In genomic region chr9:77488439-77489126, GRCh38 we compare ENCODE assay signal across 2 cellular contexts.
TF ChIP-seq lines count a peak whose summit lies in the region.

No MANE protein-coding gene starts in this region.

TF ChIP-seq in A549, 52 proteins besides CTCF, POLR2A, EP300 and RAD21 (continued from another document):
- TF ChIP-seq HMGXB4 (CRISPR knock-in tag; IDR thresholded peaks at IDR 0.05; ENCODE audit: borderline replicate concordance), result no peak
- TF ChIP-seq HEYL (CRISPR knock-in tag; IDR thresholded peaks at IDR 0.05), result no peak

TF ChIP-seq in H1, 55 proteins besides CTCF, POLR2A, EP300 and RAD21 (continued from another document):
- TF ChIP-seq CHD7 (IDR thresholded peaks at IDR 0.05; ENCODE audit: insufficient replicate concordance, low read length), result no peak
- TF ChIP-seq YY1 (IDR thresholded peaks at IDR 0.05; ENCODE audit: low read depth, low read length), result peak; percentile 60; the same call in 1 of the 2 replicates
- TF ChIP-seq CTBP2 (IDR thresholded peaks at IDR 0.05; ENCODE audit: borderline replicate concordance, insufficient read depth, insufficient read length, low read length), result no peak
- TF ChIP-seq MAFK (IDR thresholded peaks at IDR 0.05; ENCODE audit: low read depth, low read length), result no peak
- peak in 1 of 2 experiments; percentile 41; a peak in 1 of 4 replicates for TF ChIP-seq HDAC2 (IDR thresholded peaks at IDR 0.05; ENCODE audit: borderline replicate concordance in 1 of 2, low read depth in 2 of 2, low read length in 2 of 2)
- no peak for TF ChIP-seq SRF (IDR thresholded peaks at IDR 0.05; ENCODE audit: low read depth, low read length)
- TF ChIP-seq ATF3 (IDR thresholded peaks at IDR 0.05; ENCODE audit: insufficient read depth, low read depth, low read length), result no peak
- no peak for TF ChIP-seq CEBPB (IDR thresholded peaks at IDR 0.05; ENCODE audit: low read depth, low read length)
- peak; percentile 62 for TF ChIP-seq TAF7 (optimal IDR thresholded peaks at IDR 0.05; ENCODE audit: borderline replicate concordance, low read depth, low read length)
